Comparison of ENCODE assay signal across 1 cellular context in the genomic region with DNA sequence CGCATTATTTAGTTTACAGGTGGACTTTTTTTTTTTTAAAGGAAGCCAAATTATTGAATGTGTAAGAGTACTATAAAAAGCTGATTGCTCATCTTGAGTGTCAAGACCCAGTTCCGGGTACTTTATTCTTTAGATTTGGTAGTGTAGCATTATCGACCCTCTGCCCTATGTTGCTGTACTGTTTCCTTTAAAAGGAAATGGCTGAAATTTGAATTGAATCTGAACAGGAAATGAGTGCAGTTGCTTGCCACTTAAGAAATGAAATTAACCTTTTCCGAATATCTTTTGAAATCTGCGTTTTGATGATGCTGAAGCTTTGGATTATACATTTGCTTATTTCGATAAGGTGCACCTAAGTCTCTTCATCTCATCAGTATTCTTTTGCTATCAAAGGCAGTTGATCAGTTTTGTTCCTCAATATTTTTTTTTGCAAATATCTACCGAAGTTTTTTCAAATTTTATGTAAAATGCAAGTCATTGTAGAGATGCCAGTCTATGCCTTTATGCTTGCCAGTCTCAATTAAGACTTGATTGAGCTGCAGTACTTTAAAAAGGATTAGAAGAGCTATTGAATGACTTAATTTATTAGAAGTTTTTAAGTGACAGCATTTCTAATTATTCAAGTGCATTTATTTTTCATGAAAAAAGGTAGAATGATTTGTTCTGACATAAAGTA.
TF ChIP-seq lines count a peak whose summit lies in the region.

No MANE protein-coding gene starts in this region.

TF ChIP-seq in IMR-90, 13 proteins besides CTCF, POLR2A, EP300 and RAD21 (continued from another document):
- TF ChIP-seq RCOR1 (IDR thresholded peaks at IDR 0.05; ENCODE audit: insufficient replicate concordance, low read length): no peak
